7 cellular contexts compared by ENCODE assay signal in genomic region chr9:37410969-37411785, GRCh38. TPM values are rescaled to one million over a fixed set of nuclear protein-coding genes. Genes with fewer than 3 reads are reported as not detected.
DNase-seq lines count a peak whose midpoint lies in the region; FAIRE-seq and TF ChIP-seq lines count a peak whose summit lies in the region.

No MANE protein-coding gene starts in this region.

- H3K79me2 ChIP-seq in GM23248 (ENCODE audit: insufficient read depth) (no peaks in the 10 kb centered on the region), keratinocyte (ENCODE audit: control insufficient read depth, insufficient read depth, low read length) (no peaks in the 10 kb centered on the region)

- H3K4me1 ChIP-seq in GM23248 (ENCODE audit: insufficient read depth) (peaks cover 15% of the 10 kb centered on the region; the same call in 1 of the 2 replicates), keratinocyte (ENCODE audit: control insufficient read depth, extremely low read depth, insufficient read depth, low read length) (peaks cover 43% of the 10 kb centered on the region)

- WGBS in GM23248 (ENCODE audit: low coverage in 1 of 2, low lambda C conversion rate in 2 of 2, missing lambda C conversion rate in 2 of 2), 2 experiments = 76 to 80% methylated on average over 11 to 12 of the region's 13 CpGs

- H3K4me2 ChIP-seq in GM23248 (ENCODE audit: unreplicated experiment) = no peak overlapping the region
- H3K4me2 ChIP-seq in keratinocyte (ENCODE audit: control insufficient read depth, extremely low read depth, insufficient read depth, low read depth, low read length) = no peak overlapping the region

- CTCF ChIA-PET in RWPE1 (lab: Yijun Ruan, JAX) = interaction anchor here (0.6 to 1.0 kb wide), 4 partner anchors 10 to 416 kb away, joined by 3 to 4 read pairs (median 4); no protein-coding TSS in a partner anchor

- dilution Hi-C loops in keratinocyte (cut with MboI; ENCODE audit: extremely low pct_ligation_motif_present, low sequenced_read_pairs) = loop anchor here (25.0 kb wide), 1 partner anchor 99 kb away; no protein-coding TSS in a partner anchor

- H3K9me3 ChIP-seq in GM23248 (ENCODE audit: low read depth) = no peaks in the 10 kb centered on the region
- no peaks in the 10 kb centered on the region for H3K9me3 ChIP-seq in keratinocyte (ENCODE audit: control insufficient read depth, low read depth, low read length)

- FAIRE-seq in keratinocyte (lab: Jason Lieb, UNC) = no peak

- H4K20me1 ChIP-seq in GM23248 (ENCODE audit: insufficient read depth) (no peaks in the 10 kb centered on the region), keratinocyte (ENCODE audit: control insufficient read depth, extremely low read depth, insufficient read depth, low read length) (no peaks in the 10 kb centered on the region)

- POLR2A ChIA-PET in RWPE1 (lab: Yijun Ruan, JAX; ENCODE audit: low non-redundant PET) = interaction anchor here (1.1 kb wide), 1 partner anchor 11 kb away, joined by 7 read pairs; the partner anchor contains the start of gene GRHPR

- H3K9me1 ChIP-seq in keratinocyte (ENCODE audit: control insufficient read depth, extremely low read depth, insufficient read depth, low read length) = no peaks in the 10 kb centered on the region

- DNase-seq in GM13976 (ENCODE audit: low spot score) = peak; percentile 76
- DNase-seq in GM23248 = peak; percentile 55
- DNase-seq in RWPE1 (ENCODE audit: low spot score) = no peak
- no peak for DNase-seq in keratinocyte (ENCODE audit: low read depth, low spot score)
- no peak for DNase-seq in NOMO-1 (lab: John Stamatoyannopoulos, UW; ENCODE audit: unreplicated experiment in 2 of 2)
- no peak for DNase-seq in NCI-H226
- no peak for DNase-seq in COLO829 (ENCODE audit: low spot score)

- H3K4me3 ChIP-seq in GM23248 = no peak overlapping the region
- H3K4me3 ChIP-seq in keratinocyte (ENCODE audit: control insufficient read depth in 2 of 3, extremely low read depth in 1 of 3, insufficient read depth in 2 of 3, low read depth in 1 of 3, low read length in 3 of 3) = no peak overlapping the region

- H3K9ac ChIP-seq in GM23248 = no peak overlapping the region
- H3K9ac ChIP-seq in keratinocyte (ENCODE audit: control insufficient read depth, extremely low read depth, insufficient read depth, low read length) = no peak overlapping the region

- H3K36me3 ChIP-seq in GM23248 (ENCODE audit: low read depth) (no peaks in the 10 kb centered on the region), keratinocyte (ENCODE audit: control insufficient read depth in 2 of 2, extremely low read depth in 1 of 2, insufficient read depth in 2 of 2, low read length in 2 of 2) (no peaks in the 10 kb centered on the region)

- TF ChIP-seq CTCF in GM13976 (IDR thresholded peaks at IDR 0.05; ENCODE audit: borderline replicate concordance, control extremely low read depth, extremely low read depth, insufficient read depth, missing control alignments) (peak; percentile 77), RWPE1 (conservative IDR thresholded peaks at IDR 0.05; ENCODE audit: low read depth) (no peak), keratinocyte (optimal IDR thresholded peaks at IDR 0.05 in 1 of 3, IDR thresholded peaks at IDR 0.05 in 1 of 3, conservative IDR thresholded peaks at IDR 0.05 in 1 of 3; ENCODE audit: extremely low read depth in 1 of 3, insufficient read depth in 2 of 3, low read length in 3 of 3) (peak in 2 of 3 experiments; percentile 23 to 35)

- H3K27ac ChIP-seq in GM23248 (no peak overlapping the region), RWPE1 (peak overlapping the region; percentile 96), keratinocyte (ENCODE audit: control insufficient read depth, insufficient read depth, low read length) (no peak overlapping the region)

- H3K27me3 ChIP-seq in GM23248 (replicated peaks; ENCODE audit: insufficient read depth) = no peaks in the 10 kb centered on the region; the same call in 1 of the 2 replicates
- no peaks in the 10 kb centered on the region for H3K27me3 ChIP-seq in keratinocyte (ENCODE audit: control insufficient read depth, extremely low read depth, insufficient read depth, low read length)

- no peaks in the 10 kb centered on the region for H3K9me2 ChIP-seq in GM23248 (ENCODE audit: insufficient read depth)

- in situ Hi-C loops in GM13976 (cut with MboI; ENCODE audit: low sequenced_read_pairs, unreplicated experiment) = no loop called here
- in situ Hi-C loops in GM23248 (cut with MboI) = no loop called here

- peaks cover 9% of the 10 kb centered on the region; the same call in 1 of the 2 replicates for H3F3A ChIP-seq in GM23248 (ENCODE audit: insufficient read depth)

- no peak overlapping the region for H2AFZ ChIP-seq in GM23248
- H2AFZ ChIP-seq in keratinocyte (ENCODE audit: control insufficient read depth, low read length) = no peak overlapping the region

RNA-seq across cellular contexts. Expression of gene GRHPR, which starts 11.3 kb away (rescaled TPM):
- 146 and 160 TPM in 2 replicates for total RNA-seq in GM23248 (2014; rRNA removed; shearing (Covaris generic))
- 124 and 125 TPM in 2 replicates for polyA plus RNA-seq in GM23248 (2016; fragmentation: Nextera tagmentation; extraction: Ambion mirVana)
- polyA plus RNA-seq in keratinocyte = 116 to 173 TPM (median 130 TPM) in 3 replicates
- polyA plus RNA-seq in keratinocyte (2011; ENCODE audit: low read depth) = 61.1 TPM
- 97.8 and 143 TPM in 2 replicates for polyA plus RNA-seq in keratinocyte (2011; cell fraction: cytosol; rRNA removed)
- polyA plus RNA-seq in keratinocyte (2011; cell fraction: nucleus; rRNA removed) = 123 and 141 TPM in 2 replicates
- 77.0 and 120 TPM in 2 replicates for polyA plus RNA-seq in keratinocyte (2012; ENCODE audit: low replicate concordance)
- polyA minus RNA-seq in keratinocyte = 69.6 to 160 TPM (median 131 TPM) in 3 replicates
- 83.5 TPM for polyA minus RNA-seq in keratinocyte (2011; cell fraction: cytosol; rRNA and poly(A)+ RNA removed)
- 41.9 and 43.0 TPM in 2 replicates for polyA minus RNA-seq in keratinocyte (2011; cell fraction: nucleus; rRNA and poly(A)+ RNA removed)

RNA-seq across cellular contexts. Expression of gene ZBTB5, which starts 54.1 kb away (rescaled TPM):
- total RNA-seq in GM23248 (2014; rRNA removed; shearing (Covaris generic)) = 8.3 and 8.7 TPM in 2 replicates
- polyA plus RNA-seq in GM23248 (2016; fragmentation: Nextera tagmentation; extraction: Ambion mirVana) = 1.8 and 1.9 TPM in 2 replicates
- 10.2 to 14.5 TPM (median 12.6 TPM) in 3 replicates for polyA plus RNA-seq in keratinocyte
- 2.4 TPM for polyA plus RNA-seq in keratinocyte (2011; ENCODE audit: low read depth)
- 4.3 and 6.6 TPM in 2 replicates for polyA plus RNA-seq in keratinocyte (2011; cell fraction: cytosol; rRNA removed)
- 26.9 and 29.8 TPM in 2 replicates for polyA plus RNA-seq in keratinocyte (2011; cell fraction: nucleus; rRNA removed)
- polyA plus RNA-seq in keratinocyte (2012; ENCODE audit: low replicate concordance) = 5.5 and 8.6 TPM in 2 replicates
- polyA minus RNA-seq in keratinocyte = 11.8 to 26.2 TPM (median 22.9 TPM) in 3 replicates
- polyA minus RNA-seq in keratinocyte (2011; cell fraction: cytosol; rRNA and poly(A)+ RNA removed) = 7.5 TPM
- polyA minus RNA-seq in keratinocyte (2011; cell fraction: nucleus; rRNA and poly(A)+ RNA removed) = 15.3 and 22.6 TPM in 2 replicates

Comparison
In these comparisons a context has a peak if more than half of its experiments do, and no peak if none do; other contexts are left out.
1. DNase-seq: peak in GM13976 (single experiment) and GM23248 (single experiment); none in RWPE1 (single experiment), keratinocyte (single experiment), NOMO-1 (0 of 2), NCI-H226 (single experiment) and COLO829 (single experiment).